15 cellular contexts compared by ENCODE assay signal in the genomic region with DNA sequence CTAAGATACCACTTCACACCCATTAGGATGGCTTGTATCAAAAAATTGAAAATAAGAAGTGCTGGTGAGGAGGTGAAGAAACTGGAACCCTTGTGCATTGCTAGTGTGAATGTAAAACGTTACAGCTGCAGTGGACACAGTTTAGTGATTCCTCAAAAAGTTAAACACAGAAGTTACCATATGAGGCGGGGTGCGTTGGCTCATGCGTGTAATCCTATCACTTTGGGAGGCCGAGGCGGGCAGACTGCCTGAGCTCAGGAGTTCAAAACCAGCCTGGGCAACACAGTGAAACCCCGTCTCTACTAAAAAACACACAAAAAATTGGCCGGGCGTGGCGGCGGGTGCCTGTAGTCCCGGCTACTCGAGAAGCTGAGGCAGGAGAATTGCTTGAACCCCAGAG. TPM values are rescaled to one million over a fixed set of nuclear protein-coding genes. Genes with fewer than 3 reads are reported as not detected.
A peak's percentile ranks its signal among the peaks of the same experiment; 100 is the strongest.
DNase-seq lines count a peak whose midpoint lies in the region; ATAC-seq and TF ChIP-seq lines count a peak whose summit lies in the region.
"Had no signal": no experiment of that assay in that cellular context is flagged by ENCODE, and none has a peak within 500 bp of the region (broad histone marks: within the 10 kb centered on the region; RNA-seq: fewer than 3 reads in every experiment).

No MANE protein-coding gene starts in this region.

- intact Hi-C loops in OCI-LY7 (cut with micrococcal nuclease; ENCODE audit: unreplicated experiment), result loop anchor here (1.0 to 2.0 kb wide), 3 partner anchors 22 to 223 kb away; partner anchors contain the start of gene MRTFA
- intact Hi-C loops in spleen (cut with DNase I; ENCODE audit: low total_unique reads), result no loop called here

- 94 to 100% methylated on average over 13 of the region's 13 CpGs for WGBS in endodermal cell (ENCODE audit: insufficient coverage in 1 of 2, insufficient read length in 1 of 2), 2 experiments
- 70 to 83% (median 73%) methylated on average over 13 of the region's 13 CpGs for WGBS in spleen, 5 donors

- H3K27ac ChIP-seq in OCI-LY7 (ENCODE audit: low read depth, low read length, poor library complexity, severe bottlenecking) (peak overlapping the region; percentile 98), endodermal cell (ENCODE audit: low read depth, low read length) (no peak overlapping the region), spleen (peak overlapping the region; percentile 45 to 87 (median 78))
- H3K27ac ChIP-seq: C4-2B, pancreas, WERI-Rb-1 had no signal

- H3K9me2 ChIP-seq in OCI-LY7 (ENCODE audit: insufficient read depth, low read length), result no peaks in the 10 kb centered on the region

- H3K27me3 Mint-ChIP-seq in endodermal cell (ENCODE audit: insufficient read depth), result no peaks in the 10 kb centered on the region
- H3K27me3 Mint-ChIP-seq: stimulated activated naive CD8-positive, alpha-beta T cell treated with anti-CD3 and anti-CD28 coated beads, Interleukin-15, Interleukin-2, amounts not matched to agents 100 ng/mL and 50 ng/mL, for 24 hours had no signal

- CTCF ChIA-PET in OCI-LY7 (lab: Charles Lee; ENCODE audit: unreplicated experiment), result no interaction called here

- TF ChIP-seq POLR2A in spleen (IDR thresholded peaks at IDR 0.05), result no peak

- H3K4me1 Mint-ChIP-seq in endodermal cell, result no peaks in the 10 kb centered on the region

- POLR2A ChIA-PET in OCI-LY7 (lab: Charles Lee), result interaction anchor here (0.6 to 2.1 kb wide), 2 partner anchors 22 to 68 kb away, joined by 4 to 13 read pairs; no protein-coding TSS in a partner anchor

- peak overlapping the region; percentile 93 for H3K4me2 ChIP-seq in OCI-LY7 (ENCODE audit: low read length)

- H3K4me3 Mint-ChIP-seq in endodermal cell, result no peak overlapping the region
- H3K4me3 Mint-ChIP-seq: stimulated activated naive CD8-positive, alpha-beta T cell treated with anti-CD3 and anti-CD28 coated beads, Interleukin-15, Interleukin-2, amounts not matched to agents 100 ng/mL and 50 ng/mL, for 24 hours had no signal

- peaks cover 3% of the 10 kb centered on the region; the same call in 1 of the 2 replicates for H3K79me2 ChIP-seq in OCI-LY7 (ENCODE audit: insufficient read depth, low read depth, low read length)

- no peaks in the 10 kb centered on the region for H3K9me3 Mint-ChIP-seq in endodermal cell
- H3K9me3 Mint-ChIP-seq: stimulated activated naive CD8-positive, alpha-beta T cell treated with anti-CD3 and anti-CD28 coated beads, Interleukin-15, Interleukin-2, amounts not matched to agents 100 ng/mL and 50 ng/mL, for 24 hours had no signal

- H3K36me3 Mint-ChIP-seq in endodermal cell (ENCODE audit: low read depth), result peaks cover 38% of the 10 kb centered on the region

- H3K4me1 ChIP-seq in OCI-LY7 (ENCODE audit: insufficient read depth, low read length, poor library complexity, severe bottlenecking), result peaks cover 88% of the 10 kb centered on the region
- no peaks in the 10 kb centered on the region for H3K4me1 ChIP-seq in endodermal cell (ENCODE audit: control insufficient read depth, insufficient read depth, low read length)
- peaks cover 16 to 84% (median 67%) of the 10 kb centered on the region in 6 donors for H3K4me1 ChIP-seq in spleen
- H3K4me1 ChIP-seq: pancreas had no signal

- ATAC-seq in GM18517 (IDR thresholded peaks at IDR 0.05; ENCODE audit: unreplicated experiment), result no peak
- ATAC-seq: Panc1 had no signal

- H3K27ac Mint-ChIP-seq in endodermal cell, result peak overlapping the region; percentile 20

- no peak overlapping the region for H2AFZ ChIP-seq in OCI-LY7 (ENCODE audit: low read length)

- no peak for TF ChIP-seq CTCF in OCI-LY7 (conservative IDR thresholded peaks at IDR 0.05; ENCODE audit: low read length)
- no peak for TF ChIP-seq CTCF in endodermal cell (conservative IDR thresholded peaks at IDR 0.05)
- no peak for TF ChIP-seq CTCF in spleen (IDR thresholded peaks at IDR 0.05 in 8 of 11, conservative IDR thresholded peaks at IDR 0.05 in 3 of 11)

- H3K9me3 ChIP-seq in OCI-LY7 (ENCODE audit: low read length) (no peaks in the 10 kb centered on the region), endodermal cell (ENCODE audit: control insufficient read depth, low read length) (no peaks in the 10 kb centered on the region), spleen (no peaks in the 10 kb centered on the region)
- H3K9me3 ChIP-seq: pancreas had no signal

- H3K36me3 ChIP-seq in OCI-LY7 (ENCODE audit: insufficient read depth, low read length) (peaks cover 75% of the 10 kb centered on the region), endodermal cell (ENCODE audit: control insufficient read depth, insufficient read depth, low read length) (peaks cover 30% of the 10 kb centered on the region), spleen (peaks cover 0 to 99% (median 62%) of the 10 kb centered on the region in 6 donors)

- no peaks in the 10 kb centered on the region for H3K27me3 ChIP-seq in endodermal cell (ENCODE audit: control insufficient read depth, insufficient read depth, low read length, poor library complexity, severe bottlenecking)
- no peaks in the 10 kb centered on the region for H3K27me3 ChIP-seq in spleen (replicated peaks in 1 of 7)
- H3K27me3 ChIP-seq: pancreas had no signal

- no TSS peak for BruUV-seq in OCI-LY7 (replicated peaks; lab: Mats Ljungman, UMichigan)

- no peaks in the 10 kb centered on the region for H4K20me1 ChIP-seq in OCI-LY7 (ENCODE audit: insufficient read depth, low read length)

- no peak overlapping the region for H3K9ac ChIP-seq in endodermal cell (ENCODE audit: extremely low read depth, low read length, poor library complexity, severe bottlenecking)

- H3K4me3 ChIP-seq in GM08714 (ENCODE audit: low read length) (peak overlapping the region; percentile 8; the same call in 1 of the 2 replicates), OCI-LY7 (ENCODE audit: low read depth, low read length, poor library complexity, severe bottlenecking) (peak overlapping the region; percentile 61), endodermal cell (ENCODE audit: low read length) (no peak overlapping the region), spleen (no peak overlapping the region)
- H3K4me3 ChIP-seq: pancreas had no signal

- peak; percentile 72 for DNase-seq in OCI-LY7 (ENCODE audit: low spot score)
- DNase-seq in endodermal cell, result no peak
- peak; percentile 79 for DNase-seq in spleen
- no peak for DNase-seq in occipital lobe (lab: John Stamatoyannopoulos, UW)
- DNase-seq in NK-92 treated with Interleukin-12 subunit alpha and Interleukin-12 subunit beta, amount 100 ng/mL, for 24 hours (lab: John Stamatoyannopoulos, UW), result no peak
- DNase-seq: activated CD8-positive, alpha-beta memory T cell treated with anti-CD3 and anti-CD28 coated beads, Interleukin-2, amount 50 U/mL, for 48 hours; NCI-H510A treated with DMSO at 0.1 percent for 48 hours; pancreas; small intestine; WERI-Rb-1 had no signal

RNA-seq across cellular contexts. Expression of gene SGSM3, which starts 43.5 kb away (rescaled TPM):
- total RNA-seq in OCI-LY7 (2014; rRNA removed; shearing (Covaris generic)), result 168 and 197 TPM in 2 replicates
- total RNA-seq in OCI-LY7 (2022) (130 and 144 TPM in 2 replicates), endodermal cell (10 to 100 TPM; 83.7 to 90.4 TPM), spleen (10 to 100 TPM; 56.3 to 99.3 (median 88.2) TPM), occipital lobe (35.1 TPM)
- polyA plus RNA-seq in endodermal cell (2013, experiment 1 of 2), result 80.2 TPM
- polyA plus RNA-seq in endodermal cell (2013, experiment 2 of 2), result 69.6 TPM
- polyA plus RNA-seq in spleen, result 100 to 1,000 TPM; 100 to 176 (median 161) TPM

Comparison
In these comparisons a context has a peak if more than half of its experiments do, and no peak if none do; other contexts are left out.
1. H3K4me3 ChIP-seq: peak in GM08714 (single experiment) and OCI-LY7 (single experiment); none in endodermal cell (single experiment) and spleen (0 of 8).
2. DNase-seq: peak in OCI-LY7 (single experiment) and spleen (single experiment); none in endodermal cell (single experiment), occipital lobe (single experiment) and NK-92 treated with Interleukin-12 subunit alpha and Interleukin-12 subunit beta, amount 100 ng/mL, for 24 hours (single experiment).